ENCODE assay signal across 21 cellular contexts in the genomic region with DNA sequence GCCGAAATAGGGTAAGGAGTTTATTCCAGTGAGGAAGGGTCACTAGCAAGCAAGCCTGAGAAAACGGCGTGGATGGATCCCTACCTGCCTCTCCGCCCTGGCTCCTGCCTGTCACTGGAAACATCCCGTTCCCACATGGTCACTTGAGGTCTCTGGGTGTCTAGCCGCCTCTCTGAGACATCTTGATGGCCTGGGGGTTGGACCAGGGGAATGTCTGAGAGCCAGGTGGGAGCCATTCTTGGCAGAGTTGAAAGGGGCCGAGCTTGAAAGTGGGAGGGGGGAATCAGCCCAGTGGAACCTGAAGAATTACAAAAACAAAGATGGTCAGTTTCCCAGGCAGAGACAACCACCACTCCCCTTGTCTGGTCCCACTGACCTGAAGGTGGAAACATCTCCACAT. TPM values are rescaled to one million over a fixed set of nuclear protein-coding genes. Genes with fewer than 3 reads are reported as not detected.
DNase-seq lines count a peak whose midpoint lies in the region; ATAC-seq, FAIRE-seq and TF ChIP-seq lines count a peak whose summit lies in the region.
"Had no signal": no experiment of that assay in that cellular context is flagged by ENCODE, and none has a peak within 500 bp of the region (broad histone marks: within the 10 kb centered on the region; RNA-seq: fewer than 3 reads in every experiment).

No MANE protein-coding gene starts in this region.

- no peaks in the 10 kb centered on the region for H3K9me2 ChIP-seq in PC-3 (replicated peaks; ENCODE audit: low read length)

- peaks cover 7% of the 10 kb centered on the region for H3K27me3 Mint-ChIP-seq in brain

- H3K4me1 Mint-ChIP-seq in brain: peaks cover 37% of the 10 kb centered on the region

- no TSS peak for BruUV-seq in HepG2 (replicated peaks; lab: Mats Ljungman, UMichigan)
- BruUV-seq in PC-3 (replicated peaks; lab: Mats Ljungman, UMichigan): no TSS peak

- intact Hi-C loops in HepG2 (cut with micrococcal nuclease; ENCODE audit: unreplicated experiment): no loop called here
- intact Hi-C loops in right lobe of liver (cut with DNase I): no loop called here
- intact Hi-C loops in PC-3 (cut with micrococcal nuclease): no loop called here
- intact Hi-C loops in thyroid gland (cut with DNase I): no loop called here

- POLR2A ChIA-PET in HepG2 (lab: Yijun Ruan, JAX) (no interaction called here), PC-3 (lab: Charles Lee; ENCODE audit: unreplicated experiment) (no interaction called here)

- H3K79me2 ChIP-seq in HepG2 (ENCODE audit: insufficient read depth, low read length) (no peaks in the 10 kb centered on the region), PC-3 (ENCODE audit: low read length) (peaks cover 37% of the 10 kb centered on the region)

- H3K36me3 ChIP-seq in HepG2 (replicated peaks in 1 of 2; ENCODE audit: control insufficient read depth in 1 of 2, insufficient read depth in 2 of 2, low read length in 2 of 2) (peaks cover 1 to 18% of the 10 kb centered on the region in 2 experiments; a peak in 4 of 5 replicates), right lobe of liver (no peaks in the 10 kb centered on the region), PC-3 (ENCODE audit: low read depth, low read length) (0 out of 2 replicates have a peak, but pooled peaks cover 9% of the 10 kb centered on the region), thyroid gland (peaks cover 0 to 3% of the 10 kb centered on the region in 2 donors)
- H3K36me3 ChIP-seq: transverse colon had no signal

- ATAC-seq in HepG2: no peak
- ATAC-seq in right lobe of liver: no peak
- no peak for ATAC-seq in PC-3
- no peak for ATAC-seq in HG02763 (IDR thresholded peaks at IDR 0.05; ENCODE audit: unreplicated experiment)
- no peak for ATAC-seq in HG03565 (IDR thresholded peaks at IDR 0.05; ENCODE audit: unreplicated experiment)
- ATAC-seq: mucosa of descending colon, Panc1 had no signal

- DNase-seq in HepG2 (ENCODE audit: low spot score): no peak
- DNase-seq in right lobe of liver: no peak
- no peak for DNase-seq in PC-3
- peak; percentile 20 to 27 for DNase-seq in thyroid gland
- no peak for DNase-seq in D721Med (ENCODE audit: insufficient read length, low spot score)
- DNase-seq: activated CD4-positive, alpha-beta T cell treated with anti-CD3 and anti-CD28 coated beads for 1 hour; activated naive CD4-positive, alpha-beta T cell; islet precursor cell; mucosa of descending colon; NCI-H1417; NCI-H226; stimulated activated CD4-positive, alpha-beta T cell treated with anti-CD3 and anti-CD28 coated beads, Interleukin-2, amount 100 ng/mL, for 24 hours; stimulated activated CD8-positive, alpha-beta memory T cell treated with anti-CD3 and anti-CD28 coated beads, Interleukin-4, amount 100 ng/mL, for 48 hours; transverse colon had no signal

- 96% methylated on average over 7 of the region's 7 CpGs for WGBS in HepG2 (ENCODE audit: low lambda C conversion rate)
- whole genome bisulfite sequencing in right lobe of liver (ENCODE audit: insufficient coverage, low coverage, low lambda C conversion rate, missing lambda C conversion rate): 91% methylated on average over 5 of the region's 7 CpGs
- whole genome bisulfite sequencing in thyroid gland, 2 donors: 62 to 69% methylated on average over 7 of the region's 7 CpGs

- H3K27ac Mint-ChIP-seq in brain: peak overlapping the region in 2 of 5 experiments; percentile 35 to 49

- no peak for FAIRE-seq in HepG2 (lab: Jason Lieb, UNC)
- FAIRE-seq in D721Med (lab: Jason Lieb, UNC): no peak
- FAIRE-seq: GM19239 had no signal

- CTCF ChIA-PET in HepG2 (lab: Yijun Ruan, JAX; ENCODE audit: low intra/inter-chr PET ratio, low total read pairs): no interaction called here
- CTCF ChIA-PET in PC-3 (lab: Charles Lee): no interaction called here

- H3K4me1 ChIP-seq in HepG2 (ENCODE audit: insufficient read depth, low read length) (peaks cover 30% of the 10 kb centered on the region), right lobe of liver (peaks cover 0 to 6% (median 0%) of the 10 kb centered on the region in 4 donors), PC-3 (ENCODE audit: insufficient read depth, low read length) (peaks cover 17% of the 10 kb centered on the region), thyroid gland (peaks cover 8 to 24% of the 10 kb centered on the region in 2 donors)

- peaks cover 0 to 3% (median 0%) of the 10 kb centered on the region in 5 experiments for H3K9me3 Mint-ChIP-seq in brain

- TF ChIP-seq EP300 in HepG2 (IDR thresholded peaks at IDR 0.05; ENCODE audit: low read depth in 2 of 2, low read length in 2 of 2): no peak
- no peak for TF ChIP-seq EP300 in HepG2 (CRISPR knock-in tag; IDR thresholded peaks at IDR 0.05; ENCODE audit: borderline replicate concordance)

- H2AFZ ChIP-seq in HepG2 (ENCODE audit: low read length): no peak overlapping the region
- H2AFZ ChIP-seq in PC-3 (ENCODE audit: low read length): no peak overlapping the region

- H3K9ac ChIP-seq in HepG2 (ENCODE audit: insufficient read depth, low read depth, low read length) (no peak overlapping the region), PC-3 (ENCODE audit: low read length) (peak overlapping the region; percentile 89; the same call in 1 of the 2 replicates)

- in situ Hi-C loops in HepG2 (cut with HindIII; ENCODE audit: extremely low pct_ligation_motif_present, low pct_unique_long_range_greater_than_20kb): no loop called here

- H3K4me2 ChIP-seq in HepG2 (ENCODE audit: low read depth, low read length) (peak overlapping the region; percentile 99; the same call in 1 of the 2 replicates), PC-3 (ENCODE audit: low read length) (peak overlapping the region; percentile 95; the same call in 1 of the 2 replicates)

- peak overlapping the region in 1 of 3 experiments; percentile 90; a peak in 1 of 6 replicates for H3K4me3 ChIP-seq in HepG2 (replicated peaks in 1 of 3; ENCODE audit: insufficient read depth in 1 of 3, low read depth in 2 of 3, low read length in 3 of 3)
- H3K4me3 ChIP-seq in right lobe of liver: no peak overlapping the region
- H3K4me3 ChIP-seq in PC-3 (ENCODE audit: low read length): no peak overlapping the region; the same call in 1 of the 2 replicates
- no peak overlapping the region for H3K4me3 ChIP-seq in thyroid gland (replicated peaks in 1 of 3)
- H3K4me3 ChIP-seq: mucosa of descending colon had no signal

- TF ChIP-seq RAD21 in HepG2 (CRISPR knock-in tag; IDR thresholded peaks at IDR 0.05): no peak

- H3K27ac ChIP-seq in HepG2 (ENCODE audit: extremely low read length, insufficient read depth, low read length) (no peak overlapping the region), right lobe of liver (no peak overlapping the region), PC-3 (ENCODE audit: low read length) (no peak overlapping the region), thyroid gland (no peak overlapping the region)

- H3K27me3 ChIP-seq in HepG2 (ENCODE audit: control insufficient read depth in 1 of 2, insufficient read depth in 2 of 2, low read length in 2 of 2): no peaks in the 10 kb centered on the region
- no peaks in the 10 kb centered on the region for H3K27me3 ChIP-seq in right lobe of liver
- no peaks in the 10 kb centered on the region for H3K27me3 ChIP-seq in PC-3 (ENCODE audit: low read length)
- H3K27me3 ChIP-seq in thyroid gland: no peaks in the 10 kb centered on the region
- H3K27me3 ChIP-seq: transverse colon had no signal

- H3K4me3 Mint-ChIP-seq in brain: peak overlapping the region; percentile 86 to 98 (median 89)

- TF ChIP-seq POLR2A in HepG2 (IDR thresholded peaks at IDR 0.05; ENCODE audit: insufficient read depth in 1 of 2, low read depth in 2 of 2, low read length in 2 of 2): no peak
- no peak for TF ChIP-seq POLR2A in right lobe of liver (IDR thresholded peaks at IDR 0.05)
- TF ChIP-seq POLR2A in thyroid gland (IDR thresholded peaks at IDR 0.05): no peak

- TF ChIP-seq CTCF in HepG2 (CRISPR knock-in tag; IDR thresholded peaks at IDR 0.05) (no peak), right lobe of liver (IDR thresholded peaks at IDR 0.05) (no peak), PC-3 (conservative IDR thresholded peaks at IDR 0.05; ENCODE audit: low read depth, low read length) (no peak), brain (conservative IDR thresholded peaks at IDR 0.05) (no peak), thyroid gland (IDR thresholded peaks at IDR 0.05) (no peak), D721Med (IDR thresholded peaks at IDR 0.05; ENCODE audit: insufficient read depth, missing control alignments) (no peak)

- no peaks in the 10 kb centered on the region for H3F3A ChIP-seq in PC-3 (ENCODE audit: low read length, unreplicated experiment)

- H3K9me3 ChIP-seq in HepG2 (ENCODE audit: low read length): no peaks in the 10 kb centered on the region
- H3K9me3 ChIP-seq in right lobe of liver: no peaks in the 10 kb centered on the region
- H3K9me3 ChIP-seq in PC-3 (ENCODE audit: low read length): no peaks in the 10 kb centered on the region
- no peaks in the 10 kb centered on the region for H3K9me3 ChIP-seq in thyroid gland
- H3K9me3 ChIP-seq: mucosa of descending colon, transverse colon had no signal

- no peaks in the 10 kb centered on the region for H4K20me1 ChIP-seq in HepG2 (ENCODE audit: insufficient read depth, low read length)
- no peaks in the 10 kb centered on the region for H4K20me1 ChIP-seq in PC-3 (ENCODE audit: low read length)

- peaks cover 9% of the 10 kb centered on the region for H3K36me3 Mint-ChIP-seq in brain

RNA-seq across cellular contexts. Expression of a gene that starts 1.0 kb away (rescaled TPM):
- total RNA-seq in HepG2 (2016; rRNA removed; fragmentation: Illumina TruSeq; extraction: Trizol): 20.2 and 28.2 TPM in 2 replicates
- total RNA-seq in HepG2 (2016; cell fraction: cytosol; rRNA removed; fragmentation: Illumina TruSeq; extraction: Trizol; ENCODE audit: low read depth): 5.6 and 7.6 TPM in 2 replicates
- total RNA-seq in HepG2 (2016; cell fraction: insoluble cytoplasmic fraction; rRNA removed; fragmentation: Illumina TruSeq; extraction: Trizol): 19.0 and 29.4 TPM in 2 replicates
- total RNA-seq in HepG2 (2016; cell fraction: membrane; rRNA removed; fragmentation: Illumina TruSeq; extraction: Trizol): 10.6 and 11.4 TPM in 2 replicates
- 20.5 and 26.7 TPM in 2 replicates for total RNA-seq in HepG2 (2016; cell fraction: nucleus; rRNA removed; fragmentation: Illumina TruSeq; extraction: Trizol)
- 14.6 and 17.2 TPM in 2 replicates for polyA plus RNA-seq in HepG2 (2011; rRNA removed)
- polyA plus RNA-seq in HepG2 (2011; cell fraction: cytosol; rRNA removed): 8.4 and 14.3 TPM in 2 replicates
- 49.5 and 64.7 TPM in 2 replicates for polyA plus RNA-seq in HepG2 (2011; cell fraction: nucleus; rRNA removed)
- polyA plus RNA-seq in HepG2 (2012): 12.0 and 18.0 TPM in 2 replicates
- 2.7 and 2.8 TPM in 2 replicates for polyA plus RNA-seq in HepG2 (2016; cell fraction: cytosol; fragmentation: Illumina TruSeq; extraction: Trizol; ENCODE audit: low read depth)
- 16.4 and 20.5 TPM in 2 replicates for polyA plus RNA-seq in HepG2 (2016; cell fraction: insoluble cytoplasmic fraction; fragmentation: Illumina TruSeq; extraction: Trizol; ENCODE audit: low read depth)
- polyA plus RNA-seq in HepG2 (2016; cell fraction: membrane; fragmentation: Illumina TruSeq; extraction: Trizol; ENCODE audit: low read depth): 7.8 and 8.1 TPM in 2 replicates
- polyA plus RNA-seq in HepG2 (2016; cell fraction: nucleus; fragmentation: Illumina TruSeq; extraction: Trizol; ENCODE audit: insufficient read depth, low read depth): 72.2 and 76.1 TPM in 2 replicates
- 12.4 and 20.4 TPM in 2 replicates for polyA minus RNA-seq in HepG2 (2011; rRNA and poly(A)+ RNA removed; ENCODE audit: low replicate concordance)
- 3.7 and 6.5 TPM in 2 replicates for polyA minus RNA-seq in HepG2 (2011; cell fraction: cytosol; rRNA and poly(A)+ RNA removed)
- 19.4 and 23.5 TPM in 2 replicates for polyA minus RNA-seq in HepG2 (2011; cell fraction: nucleus; rRNA and poly(A)+ RNA removed)
- 1 to 10 TPM; 6.0 to 9.1 (median 8.0) TPM for total RNA-seq in right lobe of liver
- 31.3 and 40.0 TPM in 2 replicates for total RNA-seq in PC-3 (2014; rRNA removed)
- 33.8 TPM for polyA plus RNA-seq in brain (ENCODE audit: insufficient read depth, low read depth, low replicate concordance)
- 10 to 100 TPM; 15.8 to 20.0 (median 17.0) TPM for total RNA-seq in thyroid gland

RNA-seq across cellular contexts. Expression of a gene that starts 1.7 kb away (rescaled TPM):
- total RNA-seq in HepG2 (2016; rRNA removed; fragmentation: Illumina TruSeq; extraction: Trizol) (20.5 and 22.2 TPM in 2 replicates), right lobe of liver (1 to 10 TPM in 4 of 6 experiments, under 1 TPM in 2; 0.42 to 4.4 (median 1.3) TPM), PC-3 (2014; rRNA removed) (79.0 and 88.6 TPM in 2 replicates), thyroid gland (1 to 10 TPM; 1.2 to 4.9 (median 3.2) TPM)
- 8.5 and 9.7 TPM in 2 replicates for total RNA-seq in HepG2 (2016; cell fraction: cytosol; rRNA removed; fragmentation: Illumina TruSeq; extraction: Trizol; ENCODE audit: low read depth)
- total RNA-seq in HepG2 (2016; cell fraction: insoluble cytoplasmic fraction; rRNA removed; fragmentation: Illumina TruSeq; extraction: Trizol): 17.5 and 22.8 TPM in 2 replicates
- 25.7 and 29.6 TPM in 2 replicates for total RNA-seq in HepG2 (2016; cell fraction: membrane; rRNA removed; fragmentation: Illumina TruSeq; extraction: Trizol)
- total RNA-seq in HepG2 (2016; cell fraction: nucleus; rRNA removed; fragmentation: Illumina TruSeq; extraction: Trizol): 13.6 and 14.7 TPM in 2 replicates
- polyA plus RNA-seq in HepG2 (2011; rRNA removed) (4.2 and 4.9 TPM in 2 replicates), brain (ENCODE audit: insufficient read depth, low read depth, low replicate concordance) (95.6 TPM)
- polyA plus RNA-seq in HepG2 (2011; cell fraction: cytosol; rRNA removed): 3.5 and 5.9 TPM in 2 replicates
- 10.1 and 12.2 TPM in 2 replicates for polyA plus RNA-seq in HepG2 (2011; cell fraction: nucleus; rRNA removed)
- 2.8 and 4.9 TPM in 2 replicates for polyA plus RNA-seq in HepG2 (2012)
- polyA plus RNA-seq in HepG2 (2016; cell fraction: cytosol; fragmentation: Illumina TruSeq; extraction: Trizol; ENCODE audit: low read depth): 7.5 and 9.1 TPM in 2 replicates
- polyA plus RNA-seq in HepG2 (2016; cell fraction: insoluble cytoplasmic fraction; fragmentation: Illumina TruSeq; extraction: Trizol; ENCODE audit: low read depth): 15.0 and 17.9 TPM in 2 replicates
- 19.5 and 20.5 TPM in 2 replicates for polyA plus RNA-seq in HepG2 (2016; cell fraction: membrane; fragmentation: Illumina TruSeq; extraction: Trizol; ENCODE audit: low read depth)
- polyA plus RNA-seq in HepG2 (2016; cell fraction: nucleus; fragmentation: Illumina TruSeq; extraction: Trizol; ENCODE audit: insufficient read depth, low read depth): 26.3 and 27.2 TPM in 2 replicates
- 7.4 and 26.1 TPM in 2 replicates for polyA minus RNA-seq in HepG2 (2011; rRNA and poly(A)+ RNA removed; ENCODE audit: low replicate concordance)
- polyA minus RNA-seq in HepG2 (2011; cell fraction: cytosol; rRNA and poly(A)+ RNA removed): 2.7 and 3.3 TPM in 2 replicates
- 2.6 and 3.5 TPM in 2 replicates for polyA minus RNA-seq in HepG2 (2011; cell fraction: nucleus; rRNA and poly(A)+ RNA removed)

RNA-seq across cellular contexts. Expression of a gene that starts 13.8 kb away (rescaled TPM):
- total RNA-seq in HepG2 (2016; rRNA removed; fragmentation: Illumina TruSeq; extraction: Trizol) (1.2 and 2.5 TPM in 2 replicates), right lobe of liver (1 to 10 TPM in 5 of 6 experiments, under 1 TPM in 1; 0.71 to 3.8 (median 2.6) TPM), PC-3 (2014; rRNA removed) (not detected in 2 replicates), thyroid gland (1 to 10 TPM in 1 of 4 donors, not detected in 3; 1.0 TPM)
- 0.30 and 0.44 TPM in 2 replicates for total RNA-seq in HepG2 (2016; cell fraction: cytosol; rRNA removed; fragmentation: Illumina TruSeq; extraction: Trizol; ENCODE audit: low read depth)
- 1.5 and 3.2 TPM in 2 replicates for total RNA-seq in HepG2 (2016; cell fraction: insoluble cytoplasmic fraction; rRNA removed; fragmentation: Illumina TruSeq; extraction: Trizol)
- 0.71 and 0.79 TPM in 2 replicates for total RNA-seq in HepG2 (2016; cell fraction: membrane; rRNA removed; fragmentation: Illumina TruSeq; extraction: Trizol)
- total RNA-seq in HepG2 (2016; cell fraction: nucleus; rRNA removed; fragmentation: Illumina TruSeq; extraction: Trizol): 3.5 and 8.6 TPM in 2 replicates
- polyA plus RNA-seq in HepG2 (2011; rRNA removed) (6.8 and 7.2 TPM in 2 replicates), brain (ENCODE audit: insufficient read depth, low read depth, low replicate concordance) (not detected)
- 1.7 and 3.2 TPM in 2 replicates for polyA plus RNA-seq in HepG2 (2011; cell fraction: cytosol; rRNA removed)
- 43.4 and 68.5 TPM in 2 replicates for polyA plus RNA-seq in HepG2 (2011; cell fraction: nucleus; rRNA removed)
- 6.2 and 8.3 TPM in 2 replicates for polyA plus RNA-seq in HepG2 (2012)
- polyA plus RNA-seq in HepG2 (2016; cell fraction: cytosol; fragmentation: Illumina TruSeq; extraction: Trizol; ENCODE audit: low read depth): 0.62 and 0.85 TPM in 2 replicates
- 1.5 and 2.4 TPM in 2 replicates for polyA plus RNA-seq in HepG2 (2016; cell fraction: insoluble cytoplasmic fraction; fragmentation: Illumina TruSeq; extraction: Trizol; ENCODE audit: low read depth)
- 0.73 and 1.5 TPM in 2 replicates for polyA plus RNA-seq in HepG2 (2016; cell fraction: membrane; fragmentation: Illumina TruSeq; extraction: Trizol; ENCODE audit: low read depth)
- polyA plus RNA-seq in HepG2 (2016; cell fraction: nucleus; fragmentation: Illumina TruSeq; extraction: Trizol; ENCODE audit: insufficient read depth, low read depth): 14.3 and 19.5 TPM in 2 replicates
- polyA minus RNA-seq in HepG2 (2011; rRNA and poly(A)+ RNA removed; ENCODE audit: low replicate concordance): 0.42 and 3.8 TPM in 2 replicates
- 0.53 TPM in 1 of 2 replicates, not detected in the other for polyA minus RNA-seq in HepG2 (2011; cell fraction: cytosol; rRNA and poly(A)+ RNA removed)
- 11.1 and 13.0 TPM in 2 replicates for polyA minus RNA-seq in HepG2 (2011; cell fraction: nucleus; rRNA and poly(A)+ RNA removed)
- total RNA-seq: T-helper 1 cell treated with Interleukin-12 subunit alpha and Interleukin-12 subunit beta and Interleukin-4 antibody, amounts not matched to agents 30 ng/mL and 1 ng/mL, for 36 hours had no signal

RNA-seq across cellular contexts. Expression of a gene that starts 17.8 kb away (rescaled TPM):
- total RNA-seq in HepG2 (2016; rRNA removed; fragmentation: Illumina TruSeq; extraction: Trizol) (not detected in 2 replicates), right lobe of liver (not detected), PC-3 (2014; rRNA removed) (not detected in 2 replicates), thyroid gland (not detected)
- total RNA-seq in HepG2 (2016; cell fraction: cytosol; rRNA removed; fragmentation: Illumina TruSeq; extraction: Trizol; ENCODE audit: low read depth): not detected in 2 replicates
- not detected in 2 replicates for total RNA-seq in HepG2 (2016; cell fraction: insoluble cytoplasmic fraction; rRNA removed; fragmentation: Illumina TruSeq; extraction: Trizol)
- total RNA-seq in HepG2 (2016; cell fraction: membrane; rRNA removed; fragmentation: Illumina TruSeq; extraction: Trizol): not detected in 2 replicates
- not detected in 2 replicates for total RNA-seq in HepG2 (2016; cell fraction: nucleus; rRNA removed; fragmentation: Illumina TruSeq; extraction: Trizol)
- polyA plus RNA-seq in HepG2 (2011; rRNA removed) (not detected in 2 replicates), brain (ENCODE audit: insufficient read depth, low read depth, low replicate concordance) (not detected)
- polyA plus RNA-seq in HepG2 (2011; cell fraction: cytosol; rRNA removed): not detected in 2 replicates
- not detected in 2 replicates for polyA plus RNA-seq in HepG2 (2011; cell fraction: nucleus; rRNA removed)
- not detected in 2 replicates for polyA plus RNA-seq in HepG2 (2012)
- polyA plus RNA-seq in HepG2 (2016; cell fraction: cytosol; fragmentation: Illumina TruSeq; extraction: Trizol; ENCODE audit: low read depth): not detected in 2 replicates
- polyA plus RNA-seq in HepG2 (2016; cell fraction: insoluble cytoplasmic fraction; fragmentation: Illumina TruSeq; extraction: Trizol; ENCODE audit: low read depth): not detected in 2 replicates
- not detected in 2 replicates for polyA plus RNA-seq in HepG2 (2016; cell fraction: membrane; fragmentation: Illumina TruSeq; extraction: Trizol; ENCODE audit: low read depth)
- not detected in 2 replicates for polyA plus RNA-seq in HepG2 (2016; cell fraction: nucleus; fragmentation: Illumina TruSeq; extraction: Trizol; ENCODE audit: insufficient read depth, low read depth)
- not detected in 2 replicates for polyA minus RNA-seq in HepG2 (2011; rRNA and poly(A)+ RNA removed; ENCODE audit: low replicate concordance)
- polyA minus RNA-seq in HepG2 (2011; cell fraction: cytosol; rRNA and poly(A)+ RNA removed): not detected in 2 replicates
- polyA minus RNA-seq in HepG2 (2011; cell fraction: nucleus; rRNA and poly(A)+ RNA removed): not detected in 2 replicates
- total RNA-seq: cardiac septum; mucosa of descending colon; T-helper 1 cell treated with Interleukin-12 subunit alpha and Interleukin-12 subunit beta and Interleukin-4 antibody, amounts not matched to agents 30 ng/mL and 1 ng/mL, for 36 hours; transverse colon had no signal

RNA-seq across cellular contexts. Expression of a gene that starts 36.4 kb away (rescaled TPM):
- total RNA-seq in HepG2 (2016; rRNA removed; fragmentation: Illumina TruSeq; extraction: Trizol): not detected in 2 replicates
- total RNA-seq in HepG2 (2016; cell fraction: cytosol; rRNA removed; fragmentation: Illumina TruSeq; extraction: Trizol; ENCODE audit: low read depth): not detected in 2 replicates
- total RNA-seq in HepG2 (2016; cell fraction: insoluble cytoplasmic fraction; rRNA removed; fragmentation: Illumina TruSeq; extraction: Trizol): not detected in 2 replicates
- not detected in 2 replicates for total RNA-seq in HepG2 (2016; cell fraction: membrane; rRNA removed; fragmentation: Illumina TruSeq; extraction: Trizol)
- not detected in 2 replicates for total RNA-seq in HepG2 (2016; cell fraction: nucleus; rRNA removed; fragmentation: Illumina TruSeq; extraction: Trizol)
- polyA plus RNA-seq in HepG2 (2011; rRNA removed): not detected in 2 replicates
- not detected in 2 replicates for polyA plus RNA-seq in HepG2 (2011; cell fraction: cytosol; rRNA removed)
- polyA plus RNA-seq in HepG2 (2011; cell fraction: nucleus; rRNA removed): not detected in 2 replicates
- not detected in 2 replicates for polyA plus RNA-seq in HepG2 (2012)
- not detected in 2 replicates for polyA plus RNA-seq in HepG2 (2016; cell fraction: cytosol; fragmentation: Illumina TruSeq; extraction: Trizol; ENCODE audit: low read depth)
- not detected in 2 replicates for polyA plus RNA-seq in HepG2 (2016; cell fraction: insoluble cytoplasmic fraction; fragmentation: Illumina TruSeq; extraction: Trizol; ENCODE audit: low read depth)
- polyA plus RNA-seq in HepG2 (2016; cell fraction: membrane; fragmentation: Illumina TruSeq; extraction: Trizol; ENCODE audit: low read depth): not detected in 2 replicates
- polyA plus RNA-seq in HepG2 (2016; cell fraction: nucleus; fragmentation: Illumina TruSeq; extraction: Trizol; ENCODE audit: insufficient read depth, low read depth): not detected in 2 replicates
- 0.07 TPM in 1 of 2 replicates, not detected in the other for polyA minus RNA-seq in HepG2 (2011; rRNA and poly(A)+ RNA removed; ENCODE audit: low replicate concordance)
- not detected in 2 replicates for polyA minus RNA-seq in HepG2 (2011; cell fraction: cytosol; rRNA and poly(A)+ RNA removed)
- polyA minus RNA-seq in HepG2 (2011; cell fraction: nucleus; rRNA and poly(A)+ RNA removed): not detected in 2 replicates
- not detected for total RNA-seq in right lobe of liver
- total RNA-seq in PC-3 (2014; rRNA removed): 0.55 and 0.81 TPM in 2 replicates
- polyA plus RNA-seq in brain (ENCODE audit: insufficient read depth, low read depth, low replicate concordance): not detected
- total RNA-seq in thyroid gland: under 1 TPM in 1 of 4 donors, not detected in 3; 0.34 TPM
- total RNA-seq: cardiac septum; mucosa of descending colon; T-helper 1 cell treated with Interleukin-12 subunit alpha and Interleukin-12 subunit beta and Interleukin-4 antibody, amounts not matched to agents 30 ng/mL and 1 ng/mL, for 36 hours; transverse colon had no signal

Comparison
In these comparisons a context has a peak if more than half of its experiments do, and no peak if none do; other contexts are left out.
1. DNase-seq: peak in thyroid gland (2 of 2); none in HepG2 (single experiment), right lobe of liver (0 of 3), PC-3 (single experiment) and D721Med (single experiment).